20 cellular contexts compared by ENCODE assay signal in genomic region chr16:47481698-47482374, GRCh38. TPM values are rescaled to one million over a fixed set of nuclear protein-coding genes. Genes with fewer than 3 reads are reported as not detected.
DNase-seq lines count a peak whose midpoint lies in the region; ATAC-seq, FAIRE-seq and TF ChIP-seq lines count a peak whose summit lies in the region.
"Had no signal": no experiment of that assay in that cellular context is flagged by ENCODE, and none has a peak within 500 bp of the region (broad histone marks: within the 10 kb centered on the region; RNA-seq: fewer than 3 reads in every experiment).

No MANE protein-coding gene starts in this region.

- TF ChIP-seq EP300 in HepG2 (IDR thresholded peaks at IDR 0.05; ENCODE audit: low read depth in 2 of 2, low read length in 2 of 2): no peak
- no peak for TF ChIP-seq EP300 in HepG2 (CRISPR knock-in tag; IDR thresholded peaks at IDR 0.05; ENCODE audit: borderline replicate concordance)
- no peak for TF ChIP-seq EP300 in ovary (IDR thresholded peaks at IDR 0.05)

- H3K27me3 ChIP-seq in HepG2 (ENCODE audit: control insufficient read depth in 1 of 2, insufficient read depth in 2 of 2, low read length in 2 of 2): no peaks in the 10 kb centered on the region
- no peaks in the 10 kb centered on the region for H3K27me3 ChIP-seq in right lobe of liver
- H3K27me3 ChIP-seq in brain microvascular endothelial cell (replicated peaks): no peaks in the 10 kb centered on the region
- no peaks in the 10 kb centered on the region for H3K27me3 ChIP-seq in ovary

- intact Hi-C loops in HepG2 (cut with micrococcal nuclease; ENCODE audit: unreplicated experiment) (no loop called here), right lobe of liver (cut with DNase I) (no loop called here), ovary (cut with DNase I) (no loop called here)

- H4K20me1 ChIP-seq in HepG2 (ENCODE audit: insufficient read depth, low read length): no peaks in the 10 kb centered on the region

- no peak for DNase-seq in HepG2 (ENCODE audit: low spot score)
- no peak for DNase-seq in right lobe of liver
- DNase-seq in activated naive CD8-positive, alpha-beta T cell treated with anti-CD3 and anti-CD28 coated beads for 36 hours: no peak
- no peak for DNase-seq in type B pancreatic cell (ENCODE audit: extremely low spot score, unreplicated experiment)
- no peak for DNase-seq in activated CD4-positive, alpha-beta T cell treated with anti-CD3 and anti-CD28 coated beads, Interleukin-2, amount 50 U/mL, for 1 hour
- no peak for DNase-seq in brain microvascular endothelial cell
- DNase-seq in ovary: no peak
- DNase-seq: DMS53, NCI-H1048, NCI-H1694, NCI-H69, PC-9, SK-N-SH had no signal

- H2AFZ ChIP-seq in HepG2 (ENCODE audit: low read length): no peak overlapping the region
- H2AFZ ChIP-seq: PC-9 had no signal

- CTCF ChIA-PET in HepG2 (lab: Yijun Ruan, JAX; ENCODE audit: low intra/inter-chr PET ratio, low total read pairs): no interaction called here

- H3K27ac Mint-ChIP-seq in activated naive CD8-positive, alpha-beta T cell treated with anti-CD3 and anti-CD28 coated beads for 36 hours: peak overlapping the region; percentile 56
- H3K27ac Mint-ChIP-seq in type B pancreatic cell: peak overlapping the region; percentile 61

- TF ChIP-seq CTCF in HepG2 (CRISPR knock-in tag; IDR thresholded peaks at IDR 0.05) (no peak), right lobe of liver (IDR thresholded peaks at IDR 0.05) (no peak), type B pancreatic cell (conservative IDR thresholded peaks at IDR 0.05) (no peak), brain microvascular endothelial cell (IDR thresholded peaks at IDR 0.05; ENCODE audit: low read depth, low read length, missing control alignments) (no peak), ovary (IDR thresholded peaks at IDR 0.05) (no peak)

- no peak for TF ChIP-seq POLR2A in HepG2 (IDR thresholded peaks at IDR 0.05; ENCODE audit: insufficient read depth in 1 of 2, low read depth in 2 of 2, low read length in 2 of 2)
- TF ChIP-seq POLR2A in right lobe of liver (IDR thresholded peaks at IDR 0.05): no peak
- TF ChIP-seq POLR2A in ovary (IDR thresholded peaks at IDR 0.05): no peak

- no peaks in the 10 kb centered on the region for H3K27me3 Mint-ChIP-seq in activated naive CD8-positive, alpha-beta T cell treated with anti-CD3 and anti-CD28 coated beads for 36 hours
- H3K27me3 Mint-ChIP-seq in type B pancreatic cell: no peaks in the 10 kb centered on the region

- H3K36me3 ChIP-seq in HepG2 (replicated peaks in 1 of 2; ENCODE audit: control insufficient read depth in 1 of 2, insufficient read depth in 2 of 2, low read length in 2 of 2): peaks cover 0 to under 1% of the 10 kb centered on the region in 2 experiments; a peak in 2 of 5 replicates
- no peaks in the 10 kb centered on the region for H3K36me3 ChIP-seq in right lobe of liver
- H3K36me3 ChIP-seq in brain microvascular endothelial cell (replicated peaks): no peaks in the 10 kb centered on the region
- H3K36me3 ChIP-seq in ovary: no peaks in the 10 kb centered on the region

- no peak overlapping the region for H3K9ac ChIP-seq in HepG2 (ENCODE audit: insufficient read depth, low read depth, low read length)
- H3K9ac ChIP-seq: SK-N-SH had no signal

- no TSS peak for BruUV-seq in HepG2 (replicated peaks; lab: Mats Ljungman, UMichigan)

- H3K4me1 ChIP-seq in HepG2 (ENCODE audit: insufficient read depth, low read length) (peaks cover 42% of the 10 kb centered on the region), right lobe of liver (peaks cover 0 to 6% (median 0%) of the 10 kb centered on the region in 4 donors), ovary (ENCODE audit: insufficient read depth) (no peaks in the 10 kb centered on the region)

- no peak overlapping the region for H3K4me3 ChIP-seq in HepG2 (replicated peaks in 1 of 3; ENCODE audit: insufficient read depth in 1 of 3, low read depth in 2 of 3, low read length in 3 of 3)
- no peak overlapping the region for H3K4me3 ChIP-seq in right lobe of liver
- H3K4me3 ChIP-seq in brain microvascular endothelial cell (ENCODE audit: low read depth, low read length): no peak overlapping the region
- no peak overlapping the region for H3K4me3 ChIP-seq in ovary
- H3K4me3 ChIP-seq: K562, PC-9 had no signal

- H3K79me2 ChIP-seq in HepG2 (ENCODE audit: insufficient read depth, low read length): peaks cover 35% of the 10 kb centered on the region

- H3K27ac ChIP-seq in HepG2 (ENCODE audit: extremely low read length, insufficient read depth, low read length) (no peak overlapping the region), right lobe of liver (no peak overlapping the region), brain microvascular endothelial cell (no peak overlapping the region), ovary (no peak overlapping the region)
- H3K27ac ChIP-seq: C4-2B, PC-9 had no signal

- WGBS in HepG2 (ENCODE audit: low lambda C conversion rate): 86% methylated on average over 6 of the region's 6 CpGs
- 70% methylated on average over 6 of the region's 6 CpGs for WGBS in right lobe of liver (ENCODE audit: insufficient coverage, low coverage, low lambda C conversion rate, missing lambda C conversion rate)
- 66 to 72% (median 67%) methylated on average over 6 of the region's 6 CpGs for WGBS in ovary, 3 donors

- ATAC-seq in HepG2: no peak
- no peak for ATAC-seq in right lobe of liver
- ATAC-seq in HG02678 (IDR thresholded peaks at IDR 0.05; ENCODE audit: unreplicated experiment): peak; percentile 51
- ATAC-seq: HCT116, K562 had no signal

- in situ Hi-C loops in HepG2 (cut with HindIII; ENCODE audit: extremely low pct_ligation_motif_present, low pct_unique_long_range_greater_than_20kb) (no loop called here), brain microvascular endothelial cell (cut with HindIII; ENCODE audit: low pct_ligation_motif_present, low sequenced_read_pairs) (no loop called here)

- H3K4me2 ChIP-seq in HepG2 (ENCODE audit: low read depth, low read length): no peak overlapping the region
- H3K4me2 ChIP-seq: PC-9, SK-N-SH had no signal

- peaks cover 3% of the 10 kb centered on the region for H3K9me3 Mint-ChIP-seq in activated naive CD8-positive, alpha-beta T cell treated with anti-CD3 and anti-CD28 coated beads for 36 hours
- no peaks in the 10 kb centered on the region for H3K9me3 Mint-ChIP-seq in type B pancreatic cell

- H3K4me3 Mint-ChIP-seq in activated naive CD8-positive, alpha-beta T cell treated with anti-CD3 and anti-CD28 coated beads for 36 hours: no peak overlapping the region
- H3K4me3 Mint-ChIP-seq in type B pancreatic cell: no peak overlapping the region

- POLR2A ChIA-PET in HepG2 (lab: Yijun Ruan, JAX): interaction anchor here (0.9 to 3.1 kb wide), 3 partner anchors 11 to 21 kb away, joined by 3 to 11 read pairs (median 8); partner anchors contain the start of genes ITFG1 and PHKB

- peaks cover 27% of the 10 kb centered on the region for H3K4me1 Mint-ChIP-seq in activated naive CD8-positive, alpha-beta T cell treated with anti-CD3 and anti-CD28 coated beads for 36 hours
- H3K4me1 Mint-ChIP-seq in type B pancreatic cell (ENCODE audit: unreplicated experiment): no peaks in the 10 kb centered on the region

- TF ChIP-seq RAD21 in HepG2 (CRISPR knock-in tag; IDR thresholded peaks at IDR 0.05): no peak

- H3K9me3 ChIP-seq in HepG2 (ENCODE audit: low read length): no peaks in the 10 kb centered on the region
- H3K9me3 ChIP-seq in right lobe of liver: no peaks in the 10 kb centered on the region
- no peaks in the 10 kb centered on the region for H3K9me3 ChIP-seq in ovary
- H3K9me3 ChIP-seq: SK-N-SH had no signal

- FAIRE-seq in HepG2 (lab: Jason Lieb, UNC): no peak
- FAIRE-seq: A204.1, GM12891, HTR-8/SVneo, K562 had no signal

- H3K36me3 Mint-ChIP-seq in activated naive CD8-positive, alpha-beta T cell treated with anti-CD3 and anti-CD28 coated beads for 36 hours: peaks cover 30% of the 10 kb centered on the region
- no peaks in the 10 kb centered on the region for H3K36me3 Mint-ChIP-seq in type B pancreatic cell

RNA-seq across cellular contexts. Expression of gene PHKB, which starts 20.7 kb away (rescaled TPM):
- total RNA-seq in HepG2 (2016; rRNA removed; fragmentation: Illumina TruSeq; extraction: Trizol): 66.0 and 95.1 TPM in 2 replicates
- 200 and 220 TPM in 2 replicates for total RNA-seq in HepG2 (2016; cell fraction: cytosol; rRNA removed; fragmentation: Illumina TruSeq; extraction: Trizol; ENCODE audit: low read depth)
- total RNA-seq in HepG2 (2016; cell fraction: insoluble cytoplasmic fraction; rRNA removed; fragmentation: Illumina TruSeq; extraction: Trizol): 58.0 and 93.2 TPM in 2 replicates
- 88.4 and 98.7 TPM in 2 replicates for total RNA-seq in HepG2 (2016; cell fraction: membrane; rRNA removed; fragmentation: Illumina TruSeq; extraction: Trizol)
- 84.8 and 101 TPM in 2 replicates for total RNA-seq in HepG2 (2016; cell fraction: nucleus; rRNA removed; fragmentation: Illumina TruSeq; extraction: Trizol)
- polyA plus RNA-seq in HepG2 (2011; rRNA removed): 62.4 and 80.8 TPM in 2 replicates
- polyA plus RNA-seq in HepG2 (2011; cell fraction: cytosol; rRNA removed): 25.3 and 40.2 TPM in 2 replicates
- polyA plus RNA-seq in HepG2 (2011; cell fraction: nucleus; rRNA removed): 78.9 and 86.4 TPM in 2 replicates
- polyA plus RNA-seq in HepG2 (2012): 46.4 and 75.5 TPM in 2 replicates
- 9.5 and 12.2 TPM in 2 replicates for polyA plus RNA-seq in HepG2 (2016; cell fraction: cytosol; fragmentation: Illumina TruSeq; extraction: Trizol; ENCODE audit: low read depth)
- polyA plus RNA-seq in HepG2 (2016; cell fraction: insoluble cytoplasmic fraction; fragmentation: Illumina TruSeq; extraction: Trizol; ENCODE audit: low read depth): 93.2 and 94.4 TPM in 2 replicates
- polyA plus RNA-seq in HepG2 (2016; cell fraction: membrane; fragmentation: Illumina TruSeq; extraction: Trizol; ENCODE audit: low read depth): 31.8 and 34.3 TPM in 2 replicates
- polyA plus RNA-seq in HepG2 (2016; cell fraction: nucleus; fragmentation: Illumina TruSeq; extraction: Trizol; ENCODE audit: insufficient read depth, low read depth): 81.2 and 89.2 TPM in 2 replicates
- 88.9 and 99.3 TPM in 2 replicates for polyA minus RNA-seq in HepG2 (2011; rRNA and poly(A)+ RNA removed; ENCODE audit: low replicate concordance)
- polyA minus RNA-seq in HepG2 (2011; cell fraction: cytosol; rRNA and poly(A)+ RNA removed): 53.6 and 56.7 TPM in 2 replicates
- 321 and 334 TPM in 2 replicates for polyA minus RNA-seq in HepG2 (2011; cell fraction: nucleus; rRNA and poly(A)+ RNA removed)
- total RNA-seq in right lobe of liver: 10 to 100 TPM; 28.9 to 45.3 (median 35.4) TPM
- total RNA-seq in activated naive CD8-positive, alpha-beta T cell treated with anti-CD3 and anti-CD28 coated beads for 36 hours: 10 to 100 TPM; 18.2 to 20.2 TPM
- total RNA-seq in type B pancreatic cell (ENCODE audit: low replicate concordance): 72.9 and 76.1 TPM in 2 replicates
- total RNA-seq in ovary: 10 to 100 TPM; 55.1 to 86.6 (median 70.1) TPM
- 10 to 100 TPM; 16.5 to 44.0 TPM for polyA plus RNA-seq in ovary

RNA-seq across cellular contexts. Expression of gene ITFG1, which starts 21.0 kb away (rescaled TPM):
- total RNA-seq in HepG2 (2016; rRNA removed; fragmentation: Illumina TruSeq; extraction: Trizol) (43.7 and 74.5 TPM in 2 replicates), right lobe of liver (10 to 100 TPM; 29.9 to 43.8 (median 39.2) TPM), type B pancreatic cell (ENCODE audit: low replicate concordance) (46.6 and 47.1 TPM in 2 replicates), ovary (10 to 100 TPM; 34.4 to 45.3 (median 37.5) TPM)
- total RNA-seq in HepG2 (2016; cell fraction: cytosol; rRNA removed; fragmentation: Illumina TruSeq; extraction: Trizol; ENCODE audit: low read depth): 10.6 and 11.3 TPM in 2 replicates
- 41.6 and 78.2 TPM in 2 replicates for total RNA-seq in HepG2 (2016; cell fraction: insoluble cytoplasmic fraction; rRNA removed; fragmentation: Illumina TruSeq; extraction: Trizol)
- total RNA-seq in HepG2 (2016; cell fraction: membrane; rRNA removed; fragmentation: Illumina TruSeq; extraction: Trizol): 28.3 and 33.2 TPM in 2 replicates
- 99.8 and 112 TPM in 2 replicates for total RNA-seq in HepG2 (2016; cell fraction: nucleus; rRNA removed; fragmentation: Illumina TruSeq; extraction: Trizol)
- polyA plus RNA-seq in HepG2 (2011; rRNA removed) (129 and 150 TPM in 2 replicates), ovary (100 to 1,000 TPM in 1 of 2 donors, 10 to 100 TPM in 1; 41.5 to 123 TPM)
- 61.2 and 97.7 TPM in 2 replicates for polyA plus RNA-seq in HepG2 (2011; cell fraction: cytosol; rRNA removed)
- polyA plus RNA-seq in HepG2 (2011; cell fraction: nucleus; rRNA removed): 18.9 and 25.5 TPM in 2 replicates
- polyA plus RNA-seq in HepG2 (2012): 74.2 and 93.9 TPM in 2 replicates
- 14.2 and 16.6 TPM in 2 replicates for polyA plus RNA-seq in HepG2 (2016; cell fraction: cytosol; fragmentation: Illumina TruSeq; extraction: Trizol; ENCODE audit: low read depth)
- 46.8 and 47.5 TPM in 2 replicates for polyA plus RNA-seq in HepG2 (2016; cell fraction: insoluble cytoplasmic fraction; fragmentation: Illumina TruSeq; extraction: Trizol; ENCODE audit: low read depth)
- polyA plus RNA-seq in HepG2 (2016; cell fraction: membrane; fragmentation: Illumina TruSeq; extraction: Trizol; ENCODE audit: low read depth): 26.3 and 29.6 TPM in 2 replicates
- polyA plus RNA-seq in HepG2 (2016; cell fraction: nucleus; fragmentation: Illumina TruSeq; extraction: Trizol; ENCODE audit: insufficient read depth, low read depth): 109 and 116 TPM in 2 replicates
- 21.2 and 34.6 TPM in 2 replicates for polyA minus RNA-seq in HepG2 (2011; rRNA and poly(A)+ RNA removed; ENCODE audit: low replicate concordance)
- 38.5 and 42.1 TPM in 2 replicates for polyA minus RNA-seq in HepG2 (2011; cell fraction: cytosol; rRNA and poly(A)+ RNA removed)
- 93.2 and 115 TPM in 2 replicates for polyA minus RNA-seq in HepG2 (2011; cell fraction: nucleus; rRNA and poly(A)+ RNA removed)
- total RNA-seq in activated naive CD8-positive, alpha-beta T cell treated with anti-CD3 and anti-CD28 coated beads for 36 hours: 10 to 100 TPM; 19.5 to 20.5 TPM
